ENCODE assay signal across 9 cellular contexts in the genomic region with DNA sequence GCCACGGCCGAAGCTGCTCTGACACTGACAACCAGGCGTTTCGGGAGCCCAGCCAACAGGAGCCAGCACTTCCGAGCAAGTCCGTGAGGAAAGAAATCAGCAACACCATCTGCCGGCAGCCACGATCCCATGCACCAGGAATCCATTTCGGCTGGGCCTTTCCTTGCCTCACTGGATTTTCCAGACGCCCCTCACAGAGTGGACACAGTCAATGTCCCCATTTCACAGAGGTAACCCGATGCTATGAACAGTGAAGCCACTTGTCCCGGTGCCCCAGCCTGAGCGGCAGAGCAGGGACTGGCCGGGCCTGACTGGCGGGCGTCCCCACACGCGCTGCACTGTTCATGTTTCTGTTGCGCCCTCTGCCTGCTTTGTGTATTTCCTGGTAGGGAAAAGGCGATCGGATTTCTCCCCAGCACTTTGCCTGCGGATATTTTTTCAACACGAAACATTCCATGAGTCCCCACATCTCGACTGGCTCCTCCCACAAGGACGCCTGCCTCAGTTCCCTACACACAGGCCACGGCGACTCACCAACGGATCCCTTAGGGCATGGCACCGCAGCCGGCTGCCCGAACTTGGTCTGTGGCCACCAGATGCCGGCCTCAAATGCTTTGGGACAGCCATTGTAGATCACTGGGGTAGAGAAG. TPM values are rescaled to one million over a fixed set of nuclear protein-coding genes. Genes with fewer than 3 reads are reported as not detected.
A peak's percentile ranks its signal among the peaks of the same experiment; 100 is the strongest.
DNase-seq lines count a peak whose midpoint lies in the region; ATAC-seq and TF ChIP-seq lines count a peak whose summit lies in the region.
"Had no signal": no experiment of that assay in that cellular context is flagged by ENCODE, and none has a peak within 500 bp of the region (broad histone marks: within the 10 kb centered on the region; RNA-seq: fewer than 3 reads in every experiment).

No MANE protein-coding gene starts in this region.

- no peak overlapping the region for H3K27ac ChIP-seq in mammary epithelial cell (ENCODE audit: insufficient read depth, low read depth, low read length)
- H3K27ac ChIP-seq: BLaER1 treated with 17β-estradiol and CSF1 and Interleukin-3, amounts not matched to agents 10 nM and 100 nM had no signal

- ATAC-seq in GM18511 (IDR thresholded peaks at IDR 0.05; ENCODE audit: unreplicated experiment) = no peak

- no peaks in the 10 kb centered on the region for H3K9me3 ChIP-seq in mammary epithelial cell (replicated peaks; ENCODE audit: insufficient read depth, low read length)
- H3K9me3 ChIP-seq: BLaER1 treated with 17β-estradiol and CSF1 and Interleukin-3, amounts not matched to agents 10 nM and 100 nM had no signal

- no peak overlapping the region for H3K9ac ChIP-seq in mammary epithelial cell (ENCODE audit: insufficient read depth, low read length)
- H3K9ac ChIP-seq: BLaER1 treated with 17β-estradiol and CSF1 and Interleukin-3, amounts not matched to agents 10 nM and 100 nM had no signal

- H3K4me3 ChIP-seq in mammary epithelial cell (replicated peaks in 1 of 3; ENCODE audit: insufficient read depth in 1 of 3, low read depth in 2 of 3, low read length in 3 of 3) = no peak overlapping the region
- H3K4me3 ChIP-seq: BLaER1 treated with 17β-estradiol and CSF1 and Interleukin-3, amounts not matched to agents 10 nM and 100 nM had no signal

- no TSS peak for BruUV-seq in mammary epithelial cell (replicated peaks; lab: Mats Ljungman, UMichigan)

- no peaks in the 10 kb centered on the region for H3K27me3 ChIP-seq in mammary epithelial cell (ENCODE audit: insufficient read depth, low read length)
- H3K27me3 ChIP-seq: BLaER1 treated with 17β-estradiol and CSF1 and Interleukin-3, amounts not matched to agents 10 nM and 100 nM had no signal

- H3K4me1 ChIP-seq in mammary epithelial cell (ENCODE audit: insufficient read depth, low read length) = no peaks in the 10 kb centered on the region

- H3K4me2 ChIP-seq in mammary epithelial cell (ENCODE audit: insufficient read depth, low read depth, low read length) = no peak overlapping the region
- H3K4me2 ChIP-seq: BLaER1 treated with 17β-estradiol and CSF1 and Interleukin-3, amounts not matched to agents 10 nM and 100 nM had no signal

- H4K20me1 ChIP-seq in mammary epithelial cell (ENCODE audit: insufficient read depth, low read length) = no peaks in the 10 kb centered on the region

- WGBS in mammary epithelial cell (ENCODE audit: low coverage, missing lambda C conversion rate) = 92% methylated on average over 18 of the region's 32 CpGs

- dilution Hi-C loops in mammary epithelial cell (cut with HindIII; ENCODE audit: low sequenced_read_pairs) = no loop called here

- peaks cover 4% of the 10 kb centered on the region for H3K36me3 ChIP-seq in mammary epithelial cell (ENCODE audit: insufficient read depth, low read length)

- TF ChIP-seq CTCF in mammary epithelial cell (conservative IDR thresholded peaks at IDR 0.05 in 1 of 2, IDR thresholded peaks at IDR 0.05 in 1 of 2; ENCODE audit: extremely low read depth in 1 of 2, insufficient read depth in 1 of 2, low read depth in 1 of 2, low read length in 2 of 2) = no peak

- H2AFZ ChIP-seq in mammary epithelial cell (ENCODE audit: low read depth, low read length) = no peak overlapping the region

- in situ Hi-C loops in mammary epithelial cell (cut with MboI; ENCODE audit: low sequenced_read_pairs in 2 of 2) = no loop called here

- no peaks in the 10 kb centered on the region for H3K79me2 ChIP-seq in mammary epithelial cell (ENCODE audit: insufficient read depth, low read length)

- DNase-seq in NCI-H510A treated with DMSO at 0.1 percent for 48 hours (lab: John Stamatoyannopoulos, UW) (peak; percentile 53), NCI-H510A (lab: John Stamatoyannopoulos, UW) (no peak), mammary epithelial cell (peak; percentile 70), kidney tubule cell (ENCODE audit: low spot score) (peak; percentile 58), ureter (ENCODE audit: low spot score) (peak; percentile 80), NCI-H1105 (lab: John Stamatoyannopoulos, UW) (no peak)
- no peak for DNase-seq in stimulated activated CD4-positive, alpha-beta T cell treated with anti-CD3 and anti-CD28 coated beads, Interleukin-4, amount 100 ng/mL, for 4 hours

- CTCF ChIA-PET in mammary epithelial cell (lab: Charles Lee; ENCODE audit: low non-redundant PET) = no interaction called here

- intact Hi-C loops in mammary epithelial cell (cut with micrococcal nuclease) = loop anchor here (2.0 kb wide), 1 partner anchor 24 kb away; no protein-coding TSS in a partner anchor

RNA-seq across cellular contexts. Expression of gene TRMU, which starts 55.3 kb away (rescaled TPM):
- 10 to 100 TPM; 16.3 to 42.0 TPM for total RNA-seq in mammary epithelial cell
- polyA plus RNA-seq in mammary epithelial cell = 28.0 TPM
- 32.4 TPM for polyA minus RNA-seq in mammary epithelial cell
- total RNA-seq in ureter = 61.4 TPM

Comparison
In these comparisons a context has a peak if more than half of its experiments do, and no peak if none do; other contexts are left out.
1. DNase-seq: peak in NCI-H510A treated with DMSO at 0.1 percent for 48 hours (single experiment), mammary epithelial cell (single experiment), kidney tubule cell (single experiment) and ureter (single experiment); none in NCI-H510A (single experiment), NCI-H1105 (single experiment) and stimulated activated CD4-positive, alpha-beta T cell treated with anti-CD3 and anti-CD28 coated beads, Interleukin-4, amount 100 ng/mL, for 4 hours (0 of 2).